1 cellular context compared by ENCODE assay signal in genomic region chr3:32077260-32078084, GRCh38.
TF ChIP-seq lines count a peak whose summit lies in the region.

No MANE protein-coding gene starts in this region.

TF ChIP-seq in HepG2, 621 proteins besides CTCF, POLR2A, EP300 and RAD21 (continued from another document):
- TF ChIP-seq SP140L (CRISPR knock-in tag; IDR thresholded peaks at IDR 0.05; ENCODE audit: borderline replicate concordance) (0 out of 2 replicates have a peak, but pooled peaks have one; percentile 33), POGZ (CRISPR knock-in tag; IDR thresholded peaks at IDR 0.05) (peak; percentile 26; the same call in 1 of the 2 replicates), MEF2D (CRISPR knock-in tag; IDR thresholded peaks at IDR 0.05) (peak; percentile 42; the same call in 1 of the 2 replicates), IKZF5 (CRISPR knock-in tag; IDR thresholded peaks at IDR 0.05) (peak; percentile 29; the same call in 1 of the 2 replicates), AGO1 (IDR thresholded peaks at IDR 0.05; ENCODE audit: low read depth, low read length, poor library complexity, severe bottlenecking) (no peak), ARNT2 (CRISPR knock-in tag; IDR thresholded peaks at IDR 0.05; ENCODE audit: low read depth) (0 out of 2 replicates have a peak, but pooled peaks have one; percentile 53), TGIF2 (CRISPR knock-in tag; IDR thresholded peaks at IDR 0.05) (0 out of 2 replicates have a peak, but pooled peaks have one; percentile 13), ZNF616 (CRISPR knock-in tag; IDR thresholded peaks at IDR 0.05; ENCODE audit: low read depth) (0 out of 2 replicates have a peak, but pooled peaks have one; percentile 68), MYC (CRISPR knock-in tag; IDR thresholded peaks at IDR 0.05; ENCODE audit: borderline replicate concordance) (peak; percentile 78; the same call in 1 of the 2 replicates), GATAD2A (CRISPR knock-in tag; IDR thresholded peaks at IDR 0.05) (0 out of 2 replicates have a peak, but pooled peaks have one; percentile 20), RXRB (CRISPR knock-in tag; IDR thresholded peaks at IDR 0.05; ENCODE audit: borderline replicate concordance) (peak; percentile 75; the same call in 1 of the 2 replicates), ZNF841 (CRISPR knock-in tag; IDR thresholded peaks at IDR 0.05; ENCODE audit: borderline replicate concordance) (no peak), KMT2A (CRISPR knock-in tag; IDR thresholded peaks at IDR 0.05) (0 out of 2 replicates have a peak, but pooled peaks have one; percentile 61), POGK (CRISPR knock-in tag; conservative IDR thresholded peaks at IDR 0.05) (0 out of 2 replicates have a peak, but pooled peaks have one; percentile 30), TEAD2 (CRISPR knock-in tag; IDR thresholded peaks at IDR 0.05) (no peak), ZNF232 (CRISPR knock-in tag; IDR thresholded peaks at IDR 0.05; ENCODE audit: borderline replicate concordance) (0 out of 2 replicates have a peak, but pooled peaks have one; percentile 49), ZNF740 (CRISPR knock-in tag; IDR thresholded peaks at IDR 0.05) (0 out of 2 replicates have a peak, but pooled peaks have one; percentile 42), SAP130 (CRISPR knock-in tag; IDR thresholded peaks at IDR 0.05; ENCODE audit: low read depth) (0 out of 2 replicates have a peak, but pooled peaks have one; percentile 46), BRCA1 (CRISPR knock-in tag; IDR thresholded peaks at IDR 0.05) (no peak), NCOA1 (CRISPR knock-in tag; IDR thresholded peaks at IDR 0.05) (0 out of 2 replicates have a peak, but pooled peaks have one; percentile 67), ZNF143 (CRISPR knock-in tag; IDR thresholded peaks at IDR 0.05) (peak; percentile 86), ZBTB34 (CRISPR knock-in tag; IDR thresholded peaks at IDR 0.05) (0 out of 2 replicates have a peak, but pooled peaks have one; percentile 62), ZFY (CRISPR knock-in tag; IDR thresholded peaks at IDR 0.05) (peak; percentile 47; the same call in 1 of the 2 replicates), FOXP4 (CRISPR knock-in tag; IDR thresholded peaks at IDR 0.05) (0 out of 2 replicates have a peak, but pooled peaks have one; percentile 44), ATF7-NPFF (CRISPR knock-in tag; IDR thresholded peaks at IDR 0.05; ENCODE audit: low read depth) (0 out of 2 replicates have a peak, but pooled peaks have one; percentile 6), ZNF574 (CRISPR knock-in tag; IDR thresholded peaks at IDR 0.05) (peak; percentile 71), ZNF766 (CRISPR knock-in tag; IDR thresholded peaks at IDR 0.05; ENCODE audit: borderline replicate concordance) (no peak), KAT8 (CRISPR knock-in tag; IDR thresholded peaks at IDR 0.05) (peak; percentile 77), ZNF704 (CRISPR knock-in tag; IDR thresholded peaks at IDR 0.05; ENCODE audit: borderline replicate concordance) (0 out of 2 replicates have a peak, but pooled peaks have one; percentile 44), SIX1 (CRISPR knock-in tag; IDR thresholded peaks at IDR 0.05; ENCODE audit: borderline replicate concordance) (0 out of 2 replicates have a peak, but pooled peaks have one; percentile 18), HOXA3 (CRISPR knock-in tag; IDR thresholded peaks at IDR 0.05) (peak; percentile 65), ZNF589 (CRISPR knock-in tag; conservative IDR thresholded peaks at IDR 0.05) (no peak), FOXO1 (CRISPR knock-in tag; IDR thresholded peaks at IDR 0.05) (0 out of 2 replicates have a peak, but pooled peaks have one; percentile 8)
TF ChIP-seq in HepG2: peak in this region for 120.
